8 cellular contexts compared by ENCODE assay signal in the genomic region with DNA sequence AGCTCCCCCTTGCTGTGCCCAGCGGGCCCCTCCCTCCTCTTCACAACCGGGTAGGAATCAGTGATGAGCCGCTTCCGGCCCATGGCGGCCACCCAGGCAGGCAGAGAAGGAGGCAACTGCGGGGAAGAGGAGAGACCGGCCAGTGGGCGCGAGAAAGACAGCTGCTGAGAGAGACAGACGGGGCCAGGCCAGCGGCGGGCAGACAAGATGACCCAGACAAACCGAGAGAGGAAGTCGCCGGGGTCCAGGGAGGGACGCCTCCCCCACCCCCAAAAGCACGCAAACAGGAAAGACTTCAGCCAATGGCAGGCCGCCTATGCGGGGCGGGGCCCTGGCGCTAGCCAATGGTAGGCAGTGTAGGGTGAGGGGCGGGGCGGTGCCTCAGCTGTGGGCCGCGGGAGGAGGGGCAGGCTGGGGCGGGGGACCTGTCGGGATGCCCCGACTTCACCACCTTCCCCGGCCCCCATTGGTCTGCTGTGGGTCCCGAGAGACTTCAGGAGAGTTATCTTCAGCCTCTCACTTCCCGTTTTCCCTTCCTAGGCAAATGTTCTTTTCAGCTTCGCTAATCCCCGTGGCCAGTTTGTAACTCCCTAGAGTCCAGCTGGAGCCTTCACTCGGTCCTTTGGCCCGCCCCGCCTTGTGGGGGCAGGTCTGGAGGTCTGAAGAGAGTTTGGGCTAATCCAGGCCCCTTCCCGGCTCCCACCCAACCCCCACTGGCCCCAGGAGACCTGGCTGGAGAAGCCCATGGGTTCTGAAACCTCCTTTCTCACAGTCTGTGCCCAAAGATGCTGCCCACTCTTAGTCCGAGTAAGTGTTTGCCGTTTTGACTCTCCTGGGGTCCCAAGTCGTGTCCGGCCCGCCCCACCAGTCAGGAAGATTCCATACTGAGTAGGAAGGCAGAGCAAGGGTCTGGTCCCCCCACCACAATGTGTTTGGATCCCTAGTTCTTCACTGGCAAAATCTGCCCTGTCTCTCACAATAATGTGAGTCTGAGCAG. TPM values are rescaled to one million over a fixed set of nuclear protein-coding genes. Genes with fewer than 3 reads are reported as not detected.
DNase-seq lines count a peak whose midpoint lies in the region; ATAC-seq, FAIRE-seq and TF ChIP-seq lines count a peak whose summit lies in the region.

A gene (minus strand): TSS at position 230 of the 997 bp plus-strand sequence. CDS start 147 bp downstream, at position 83.

- peak within 1 kb of the TSS; percentile 90 for H3K4me3 ChIP-seq in GM12875 (ENCODE audit: low read depth, low read length)
- H3K4me3 ChIP-seq in SU-DHL-6 (ENCODE audit: insufficient read depth, low read length, poor library complexity, severe bottlenecking): peak within 1 kb of the TSS; percentile 59
- H3K4me3 ChIP-seq in pancreas: peak within 1 kb of the TSS; percentile 58 to 72 (median 64)
- H3K4me3 ChIP-seq in thyroid gland (replicated peaks in 1 of 3): peak within 1 kb of the TSS; percentile 30 to 69 (median 42)

- H3K27me3 Mint-ChIP-seq in activated naive CD8-positive, alpha-beta T cell treated with anti-CD3 and anti-CD28 coated beads, Interleukin-2, amount 10 ng/mL, durations not matched to agents 7 days and 5 days: no peaks in the 10 kb centered on the region

- DNase-seq in NCI-H1417 (lab: John Stamatoyannopoulos, UW) (peak; percentile 91 to 97 (median 96)), Right ventricle myocardium inferior (ENCODE audit: missing footprints) (peak; percentile 100), pancreas (peak; percentile 97 to 99 (median 98)), thyroid gland (peak; percentile 99)
- DNase-seq in activated naive CD8-positive, alpha-beta T cell treated with anti-CD3 and anti-CD28 coated beads, Interleukin-2, amount 10 ng/mL, durations not matched to agents 7 days and 5 days: peak; percentile 95

- no peaks in the 10 kb centered on the region for H3K9me2 ChIP-seq in SU-DHL-6 (replicated peaks; ENCODE audit: insufficient read depth, low read length)

- H3K4me2 ChIP-seq in SU-DHL-6 (ENCODE audit: low read depth, low read length, poor library complexity, severe bottlenecking): peak within 1 kb of the TSS; percentile 79

- POLR2A ChIA-PET in activated naive CD8-positive, alpha-beta T cell treated with anti-CD3 and anti-CD28 coated beads, Interleukin-2, amount 10 ng/mL, durations not matched to agents 7 days and 5 days (lab: Charles Lee): interaction anchor here (0.5 to 4.8 kb wide), 36 partner anchors 9 to 224 kb away, joined by 3 to 42 read pairs (median 6); a partner anchor contains a TSS

- peak within 1 kb of the TSS; percentile 100 for H3K27ac Mint-ChIP-seq in activated naive CD8-positive, alpha-beta T cell treated with anti-CD3 and anti-CD28 coated beads, Interleukin-2, amount 10 ng/mL, durations not matched to agents 7 days and 5 days

- H3K4me1 ChIP-seq in pancreas (peaks cover 9 to 51% (median 23%) of the 10 kb centered on the region in 3 donors), thyroid gland (peaks cover 25 to 70% of the 10 kb centered on the region in 2 donors)

- intact Hi-C loops in Right ventricle myocardium inferior (cut with DNase I): loop anchor here (5.0 kb wide), 1 partner anchor 154 kb away; a partner anchor contains a TSS
- intact Hi-C loops in pancreas (cut with DNase I): no loop called here
- intact Hi-C loops in thyroid gland (cut with DNase I): loop anchor here (10.0 kb wide), 1 partner anchor 151 kb away; a partner anchor contains a TSS

- TF ChIP-seq POLR2A in thyroid gland (IDR thresholded peaks at IDR 0.05): peak in 1 of 2 donors; percentile 89

- H3K27ac ChIP-seq in SU-DHL-6 (ENCODE audit: low read depth, low read length) (peak within 1 kb of the TSS; percentile 96), pancreas (peak within 1 kb of the TSS; percentile 97 to 98 (median 98)), thyroid gland (peak within 1 kb of the TSS; percentile 81 to 99 (median 96))

- H3K79me2 ChIP-seq in SU-DHL-6 (ENCODE audit: insufficient read depth, low read length): no peaks in the 10 kb centered on the region

- H3K4me3 Mint-ChIP-seq in activated naive CD8-positive, alpha-beta T cell treated with anti-CD3 and anti-CD28 coated beads, Interleukin-2, amount 10 ng/mL, durations not matched to agents 7 days and 5 days: peak within 1 kb of the TSS; percentile 98

- H3K36me3 ChIP-seq in SU-DHL-6 (ENCODE audit: low read length) (no peaks in the 10 kb centered on the region), pancreas (no peaks in the 10 kb centered on the region), thyroid gland (no peaks in the 10 kb centered on the region)

- TF ChIP-seq CTCF in GM12875 (IDR thresholded peaks at IDR 0.05; ENCODE audit: borderline replicate concordance, insufficient read depth, low read depth, low read length): no peak
- no peak for TF ChIP-seq CTCF in SU-DHL-6 (IDR thresholded peaks at IDR 0.05; ENCODE audit: insufficient read depth, low read length, poor library complexity, severe bottlenecking)
- no peak for TF ChIP-seq CTCF in pancreas (IDR thresholded peaks at IDR 0.05)
- no peak for TF ChIP-seq CTCF in thyroid gland (IDR thresholded peaks at IDR 0.05)

- 1 to 3% methylated on average over 34 to 42 of the region's 42 CpGs for WGBS in pancreas, 2 donors
- WGBS in thyroid gland, 2 donors: 3% methylated on average over 27 to 32 of the region's 42 CpGs

- peaks cover 24% of the 10 kb centered on the region for H3F3A ChIP-seq in SU-DHL-6 (ENCODE audit: insufficient read depth)

- H3K9me3 ChIP-seq in SU-DHL-6 (ENCODE audit: insufficient read depth, low read length) (no peaks in the 10 kb centered on the region), pancreas (no peaks in the 10 kb centered on the region), thyroid gland (no peaks in the 10 kb centered on the region)

- H3K9me3 Mint-ChIP-seq in activated naive CD8-positive, alpha-beta T cell treated with anti-CD3 and anti-CD28 coated beads, Interleukin-2, amount 10 ng/mL, durations not matched to agents 7 days and 5 days: no peaks in the 10 kb centered on the region

- ATAC-seq in HG02763 (IDR thresholded peaks at IDR 0.05; ENCODE audit: unreplicated experiment) (peak; percentile 78), Right ventricle myocardium inferior (peak; percentile 95), pancreas (peak; percentile 87 to 92 (median 89))
- ATAC-seq in activated naive CD8-positive, alpha-beta T cell treated with anti-CD3 and anti-CD28 coated beads, Interleukin-2, amount 10 ng/mL, durations not matched to agents 7 days and 5 days (ENCODE audit: low read depth): peak; percentile 87

- H3K4me1 Mint-ChIP-seq in activated naive CD8-positive, alpha-beta T cell treated with anti-CD3 and anti-CD28 coated beads, Interleukin-2, amount 10 ng/mL, durations not matched to agents 7 days and 5 days: peaks cover 29% of the 10 kb centered on the region

- H3K27me3 ChIP-seq in SU-DHL-6 (ENCODE audit: low read length): no peaks in the 10 kb centered on the region
- no peaks in the 10 kb centered on the region for H3K27me3 ChIP-seq in pancreas
- H3K27me3 ChIP-seq in thyroid gland: no peaks in the 10 kb centered on the region

- H3K36me3 Mint-ChIP-seq in activated naive CD8-positive, alpha-beta T cell treated with anti-CD3 and anti-CD28 coated beads, Interleukin-2, amount 10 ng/mL, durations not matched to agents 7 days and 5 days: peaks cover 4% of the 10 kb centered on the region

- H2AFZ ChIP-seq in SU-DHL-6 (ENCODE audit: low read depth, low read length, severe bottlenecking): no peak within 1 kb of the TSS

- no peak for FAIRE-seq in pancreas (lab: Jason Lieb, UNC)

- no peaks in the 10 kb centered on the region for H4K20me1 ChIP-seq in SU-DHL-6 (ENCODE audit: low read depth, low read length)

- H3K9ac ChIP-seq in SU-DHL-6 (ENCODE audit: low read length): peak within 1 kb of the TSS; percentile 86

RNA-seq across cellular contexts. Expression of the gene that starts here (rescaled TPM):
- total RNA-seq in activated naive CD8-positive, alpha-beta T cell treated with anti-CD3 and anti-CD28 coated beads, Interleukin-2, amount 10 ng/mL, durations not matched to agents 7 days and 5 days: 10 to 100 TPM; 73.2 to 78.2 TPM
- total RNA-seq in Right ventricle myocardium inferior (49.7 TPM), pancreas (10 to 100 TPM; 35.0 to 50.8 (median 43.4) TPM), thyroid gland (100 to 1,000 TPM in 1 of 4 donors, 10 to 100 TPM in 3; 38.6 to 105 (median 60.6) TPM)
- 10 to 100 TPM; 80.6 to 99.3 TPM for polyA plus RNA-seq in pancreas

Comparison
In these comparisons a context has a peak if more than half of its experiments do, and no peak if none do; other contexts are left out.
1. Peak in every context shown above with its lines: DNase-seq, ATAC-seq, H3K4me3 ChIP-seq and H3K27ac ChIP-seq.
2. intact Hi-C loops: an anchor here in Right ventricle myocardium inferior (5.0 kb wide) and thyroid gland (10.0 kb wide); none called in pancreas.